In genomic region chr5:108280248-108280647, GRCh38 we compare ENCODE assay signal across 23 cellular contexts.
"Had no signal": no experiment of that assay in that cellular context is flagged by ENCODE, and none has a peak within 500 bp of the region (broad histone marks: within the 10 kb centered on the region; RNA-seq: fewer than 3 reads in every experiment).

No MANE protein-coding gene starts in this region.

- H3K4me3 Mint-ChIP-seq: nephron progenitor cell had no signal

- H3K36me3 ChIP-seq: esophagus muscularis mucosa, gastroesophageal sphincter, neutrophil, right atrium auricular region, sigmoid colon, thyroid gland, upper lobe of left lung, uterus had no signal

- H3K4me3 ChIP-seq: dorsolateral prefrontal cortex, esophagus muscularis mucosa, gastroesophageal sphincter, right atrium auricular region, sigmoid colon, skin epidermis, suprapubic skin, thyroid gland, upper lobe of left lung, uterus had no signal

- H3K27me3 Mint-ChIP-seq: naive thymus-derived CD4-positive, alpha-beta T cell had no signal

- H3K9me3 ChIP-seq: neutrophil, thyroid gland, uterus had no signal

- ATAC-seq: gastroesophageal sphincter; naive thymus-derived CD4-positive, alpha-beta T cell had no signal

- H3K27me3 ChIP-seq: dorsolateral prefrontal cortex, esophagus muscularis mucosa, gastroesophageal sphincter, neutrophil, right atrium auricular region, sigmoid colon, suprapubic skin, thyroid gland, upper lobe of left lung, uterus had no signal

- H3K27ac Mint-ChIP-seq: naive thymus-derived CD4-positive, alpha-beta T cell; nephron progenitor cell had no signal

- H3K4me1 ChIP-seq: upper lobe of left lung, uterus had no signal

- DNase-seq: cortex of kidney; dorsolateral prefrontal cortex; effector CD8-positive, alpha-beta T cell; foreskin fibroblast; glutamatergic neuron; islet precursor cell; mammary epithelial cell; naive thymus-derived CD4-positive, alpha-beta T cell; nephron progenitor cell; sigmoid colon; stimulated activated CD4-positive, alpha-beta T cell treated with anti-CD3 and anti-CD28 coated beads, Interleukin-2, amount 100 ng/mL, for 24 hours; stimulated activated CD4-positive, alpha-beta T cell treated with anti-CD3 and anti-CD28 coated beads, Interleukin-4, amount 100 ng/mL, for 4 hours; stimulated activated naive CD4-positive, alpha-beta T cell; thyroid gland; upper lobe of left lung; uterus had no signal

- H3K27ac ChIP-seq: dorsolateral prefrontal cortex, epithelial cell of prostate, esophagus muscularis mucosa, gastroesophageal sphincter, neutrophil, right atrium auricular region, sigmoid colon, skin epidermis, suprapubic skin, thyroid gland, upper lobe of left lung, uterus had no signal
